In genomic region chr12:43637116-43637515, GRCh38 we compare ENCODE assay signal across 6 cellular contexts.
"Had no signal": no experiment of that assay in that cellular context is flagged by ENCODE, and none has a peak within 500 bp of the region (broad histone marks: within the 10 kb centered on the region; RNA-seq: fewer than 3 reads in every experiment).

No MANE protein-coding gene starts in this region.

- DNase-seq: H9, HCEC 1CT had no signal

- H3K27me3 Mint-ChIP-seq: IgD-negative memory B cell had no signal

- H3K4me2 ChIP-seq: GM23338 had no signal

- H3K4me3 ChIP-seq: GM23338 had no signal

- H2AFZ ChIP-seq: GM23338 had no signal

- H3K27ac Mint-ChIP-seq: GM23338, H9, IgD-negative memory B cell had no signal

- H3K4me3 Mint-ChIP-seq: GM23338, H9, IgD-negative memory B cell had no signal

- H3K4me1 Mint-ChIP-seq: GM23338, H9, IgD-negative memory B cell had no signal

- H3K36me3 Mint-ChIP-seq: IgD-negative memory B cell had no signal

- ATAC-seq: GM23338, HepG2 had no signal

- H3K27ac ChIP-seq: HL-60 had no signal

- H3K9me3 Mint-ChIP-seq: GM23338, H9 had no signal
